Comparison of ENCODE assay signal across 22 cellular contexts in the genomic region with DNA sequence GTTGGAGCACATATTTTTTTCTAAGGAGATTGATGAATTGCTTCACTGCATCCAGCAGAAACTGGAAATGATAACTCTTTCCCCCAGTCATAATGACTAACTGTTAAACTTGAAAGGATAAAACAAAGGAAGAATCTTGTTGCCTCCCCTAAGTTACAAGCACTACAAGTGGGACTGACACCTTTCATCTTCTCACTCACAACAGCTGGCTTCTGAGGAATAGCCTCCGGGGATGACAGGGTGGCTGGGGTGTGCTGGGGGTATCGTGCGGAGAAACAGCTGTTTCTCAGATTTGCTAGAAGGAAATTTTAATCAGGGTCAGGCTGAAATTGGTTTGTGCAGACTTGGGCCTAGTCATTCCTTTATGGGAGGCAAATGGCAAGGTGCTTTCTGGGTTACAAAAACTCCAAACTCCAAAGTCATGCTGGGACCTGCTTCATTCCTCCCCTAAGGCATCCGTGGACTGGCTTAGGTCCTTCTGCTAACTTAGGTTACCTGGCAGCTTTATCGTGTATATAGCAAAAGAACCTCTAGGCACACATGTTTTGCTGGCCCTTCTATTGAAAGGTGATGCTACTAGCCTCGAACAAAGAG.
"Had no signal": no experiment of that assay in that cellular context is flagged by ENCODE, and none has a peak within 500 bp of the region (broad histone marks: within the 10 kb centered on the region; RNA-seq: fewer than 3 reads in every experiment).

No MANE protein-coding gene starts in this region.

- DNase-seq: activated CD4-positive, alpha-beta T cell treated with anti-CD3 and anti-CD28 coated beads, Interleukin-2, amount 10 ng/mL, durations not matched to agents 24 days and 14 days; activated CD4-positive, alpha-beta T cell treated with anti-CD3 and anti-CD28 coated beads, Interleukin-2, amount 50 U/mL, for 48 hours; activated CD4-positive, CD25-positive, alpha-beta regulatory T cell treated with anti-CD3 and anti-CD28 coated beads, Interleukin-2, amount 50 U/mL, for 72 hours; activated gamma-delta T cell; activated naive CD4-positive, alpha-beta T cell treated with anti-CD3 and anti-CD28 coated beads for 36 hours; activated T-cell treated with anti-CD3 and anti-CD28 coated beads, Interleukin-2, amount 50 U/mL, for 48 hours; amygdala; MM.1S; NCI-H1105; NCI-H1436 treated with DMSO at 0.1 percent for 48 hours; NCI-H187 treated with DMSO at 0.1 percent for 48 hours; NCI-H510A treated with DMSO at 0.1 percent for 48 hours; NCI-H69; Peyer's patch; SHP77 treated with DMSO at 0.1 percent for 48 hours; T-helper 17 cell; T-helper 9 cell had no signal

- H3K27ac Mint-ChIP-seq: activated CD4-positive, alpha-beta T cell treated with anti-CD3 and anti-CD28 coated beads, Interleukin-2, amount 10 ng/mL, durations not matched to agents 24 days and 14 days; activated naive CD4-positive, alpha-beta T cell treated with anti-CD3 and anti-CD28 coated beads for 36 hours; activated naive CD8-positive, alpha-beta T cell; activated T-helper 17 cell treated with anti-CD3 and anti-CD28 coated beads, Interleukin-2, amount 50 U/mL, for 72 hours; brain; T-helper 17 cell; WTC11 had no signal

- H3K4me3 Mint-ChIP-seq: activated CD4-positive, alpha-beta T cell treated with anti-CD3 and anti-CD28 coated beads, Interleukin-2, amount 10 ng/mL, durations not matched to agents 24 days and 14 days; activated naive CD4-positive, alpha-beta T cell treated with anti-CD3 and anti-CD28 coated beads for 36 hours; activated naive CD8-positive, alpha-beta T cell; activated T-helper 17 cell treated with anti-CD3 and anti-CD28 coated beads, Interleukin-2, amount 50 U/mL, for 72 hours; brain; T-helper 17 cell; WTC11 had no signal

- H3K36me3 Mint-ChIP-seq: activated naive CD8-positive, alpha-beta T cell; brain; WTC11 had no signal

- H3K27ac ChIP-seq: cardiac muscle cell, Peyer's patch had no signal

- H3K36me3 ChIP-seq: cardiac muscle cell, Peyer's patch had no signal

- H3K27me3 Mint-ChIP-seq: activated CD4-positive, alpha-beta T cell treated with anti-CD3 and anti-CD28 coated beads, Interleukin-2, amount 10 ng/mL, durations not matched to agents 24 days and 14 days; activated naive CD8-positive, alpha-beta T cell; activated T-helper 17 cell treated with anti-CD3 and anti-CD28 coated beads, Interleukin-2, amount 50 U/mL, for 72 hours; T-helper 17 cell had no signal

- H3K27me3 ChIP-seq: Peyer's patch had no signal

- H3K4me1 Mint-ChIP-seq: activated CD4-positive, alpha-beta T cell treated with anti-CD3 and anti-CD28 coated beads, Interleukin-2, amount 10 ng/mL, durations not matched to agents 24 days and 14 days; activated T-helper 17 cell treated with anti-CD3 and anti-CD28 coated beads, Interleukin-2, amount 50 U/mL, for 72 hours; T-helper 17 cell; WTC11 had no signal

- H3K4me1 ChIP-seq: Peyer's patch had no signal

- H3K4me3 ChIP-seq: cardiac muscle cell, Peyer's patch had no signal

- H3K9me3 ChIP-seq: Peyer's patch had no signal

- H3K9me3 Mint-ChIP-seq: activated CD4-positive, alpha-beta T cell treated with anti-CD3 and anti-CD28 coated beads, Interleukin-2, amount 10 ng/mL, durations not matched to agents 24 days and 14 days had no signal

- ATAC-seq: activated T-helper 17 cell treated with anti-CD3 and anti-CD28 coated beads, Interleukin-2, amount 50 U/mL, for 72 hours; T-helper 17 cell; WTC11 had no signal
